26 cellular contexts compared by ENCODE assay signal in the genomic region with DNA sequence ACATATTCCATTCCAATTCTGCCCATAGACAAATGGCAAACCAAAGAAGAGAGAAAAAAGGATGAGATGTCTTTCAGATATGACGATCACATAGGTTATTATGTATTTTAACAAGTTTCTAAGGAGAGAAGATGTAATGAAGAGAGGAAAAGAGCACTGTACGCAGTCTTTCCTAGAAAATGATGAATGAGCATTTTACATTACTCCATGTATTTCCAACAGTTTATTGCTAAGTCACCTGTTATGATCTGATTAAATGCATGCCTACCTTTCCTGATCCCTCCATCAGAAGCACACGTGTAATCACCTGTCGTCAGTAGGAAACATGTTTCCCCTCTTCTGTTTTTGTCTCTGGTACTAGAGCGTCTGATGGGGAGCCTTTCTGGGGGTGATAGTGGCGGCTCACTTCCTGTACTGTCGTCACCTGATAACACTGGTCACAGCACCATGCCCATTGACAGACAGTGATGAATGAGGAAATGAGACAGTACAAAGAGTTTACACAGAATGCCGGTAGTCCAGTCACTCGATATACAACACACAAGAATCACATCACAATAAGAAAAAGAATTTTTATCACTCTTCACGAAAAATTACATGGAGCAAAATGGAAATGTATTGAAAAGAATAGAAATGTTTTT.
"Had no signal": no experiment of that assay in that cellular context is flagged by ENCODE, and none has a peak within 500 bp of the region (broad histone marks: within the 10 kb centered on the region; RNA-seq: fewer than 3 reads in every experiment).

No MANE protein-coding gene starts in this region.

- H3K27me3 ChIP-seq: breast epithelium, esophagus squamous epithelium, heart right ventricle, left lung, right atrium auricular region, suprapubic skin, tibial artery had no signal

- ATAC-seq: activated CD4-positive, CD25-positive, alpha-beta regulatory T cell treated with anti-CD3 and anti-CD28 coated beads, Interleukin-2, amount 50 U/mL, for 24 hours; activated naive CD4-positive, alpha-beta T cell treated with anti-CD3 and anti-CD28 coated beads, Interleukin-2, amount 50 U/mL, for 72 hours; activated T-cell treated with anti-CD3 and anti-CD28 coated beads, Interleukin-2, amount 50 U/mL, for 4 hours; activated T-helper 17 cell treated with anti-CD3 and anti-CD28 coated beads, Interleukin-2, amount 50 U/mL, for 72 hours; heart right ventricle; naive thymus-derived CD8-positive, alpha-beta T cell; stimulated activated naive B cell treated with anti-CD40 and anti-IgM and Interleukin-4, amounts not matched to agents 10 μg/mL and 1 μg/mL and 100 μg/mL, for 72 hours had no signal

- H3K9me3 ChIP-seq: breast epithelium, esophagus squamous epithelium, heart right ventricle, left lung, lower lobe of right lung, right atrium auricular region, suprapubic skin, tibial artery had no signal

- H3K4me1 ChIP-seq: breast epithelium, esophagus squamous epithelium, heart right ventricle, left lung, lower lobe of right lung, parathyroid adenoma, right atrium auricular region, suprapubic skin, tibial artery had no signal

- H3K4me3 ChIP-seq: breast epithelium, esophagus squamous epithelium, heart right ventricle, left lung, lower lobe of right lung, right atrium auricular region, suprapubic skin, tibial artery had no signal

- H3K36me3 ChIP-seq: breast epithelium, esophagus squamous epithelium, heart right ventricle, left lung, lower lobe of right lung, right atrium auricular region, suprapubic skin, tibial artery had no signal

- DNase-seq: activated CD4-positive, alpha-beta memory T cell treated with anti-CD3 and anti-CD28 coated beads, Interleukin-2, amount 10 ng/mL, durations not matched to agents 7 days and 5 days; activated CD4-positive, alpha-beta T cell treated with anti-CD3 and anti-CD28 coated beads, Interleukin-2, amount 10 ng/mL, durations not matched to agents 24 days and 14 days; activated T-cell treated with anti-CD3 and anti-CD28 coated beads, Interleukin-2, amount 50 U/mL, for 4 hours; effector CD8-positive, alpha-beta T cell; esophagus squamous epithelium; foreskin melanocyte; heart right ventricle; left lung; lower lobe of right lung; mesenchymal stem cell; naive thymus-derived CD8-positive, alpha-beta T cell; nucleus accumbens; stimulated activated CD4-positive, alpha-beta T cell treated with anti-CD3 and anti-CD28 coated beads, Interleukin-15, amount 100 ng/mL, for 24 hours; stimulated activated CD4-positive, alpha-beta T cell treated with anti-CD3 and anti-CD28 coated beads, Interleukin-2, amount 100 ng/mL, for 24 hours; stimulated activated naive B cell treated with anti-CD40 and anti-IgM and Interleukin-4, amounts not matched to agents 10 μg/mL and 1 μg/mL and 100 μg/mL, for 72 hours; T-helper 2 cell; tibial artery had no signal

- H3K27ac ChIP-seq: breast epithelium, epithelial cell of prostate, esophagus squamous epithelium, heart right ventricle, left lung, lower lobe of right lung, parathyroid adenoma, right atrium auricular region, suprapubic skin, tibial artery, VCaP had no signal
